Comparison of ENCODE assay signal across 15 cellular contexts in genomic region chr9:90343360-90343759, GRCh38.
DNase-seq lines count a peak whose midpoint lies in the region; TF ChIP-seq lines count a peak whose summit lies in the region.
"Had no signal": no experiment of that assay in that cellular context is flagged by ENCODE, and none has a peak within 500 bp of the region (broad histone marks: within the 10 kb centered on the region; RNA-seq: fewer than 3 reads in every experiment).

No MANE protein-coding gene starts in this region.

- no peak overlapping the region for H3K27ac Mint-ChIP-seq in activated naive CD8-positive, alpha-beta T cell treated with anti-CD3 and anti-CD28 coated beads for 36 hours
- H3K27ac Mint-ChIP-seq: activated B cell treated with CpG ODN at 0.5 μM for 24 hours; activated naive CD4-positive, alpha-beta T cell treated with anti-CD3 and anti-CD28 coated beads, Interleukin-2, amount 50 U/mL, for 24 hours; immature natural killer cell had no signal

- H3K4me3 Mint-ChIP-seq in activated naive CD8-positive, alpha-beta T cell treated with anti-CD3 and anti-CD28 coated beads for 36 hours, result no peak overlapping the region
- H3K4me3 Mint-ChIP-seq: activated B cell treated with CpG ODN at 0.5 μM for 24 hours; activated naive CD4-positive, alpha-beta T cell treated with anti-CD3 and anti-CD28 coated beads, Interleukin-2, amount 50 U/mL, for 24 hours; immature natural killer cell had no signal

- H3K9me3 Mint-ChIP-seq in activated naive CD8-positive, alpha-beta T cell treated with anti-CD3 and anti-CD28 coated beads for 36 hours, result no peaks in the 10 kb centered on the region

- TF ChIP-seq CTCF in HEK293 (tag by site-specific recombination; IDR thresholded peaks at IDR 0.05), result no peak
- TF ChIP-seq CTCF in fibroblast of the aortic adventitia (IDR thresholded peaks at IDR 0.05; ENCODE audit: insufficient read depth, low read length), result no peak

- CTCF ChIA-PET in HEK293 (lab: Yijun Ruan, JAX), result interaction anchor here (0.7 kb wide), 1 partner anchor 14 kb away, joined by 3 read pairs; no protein-coding TSS in a partner anchor

- H3K36me3 Mint-ChIP-seq in activated naive CD8-positive, alpha-beta T cell treated with anti-CD3 and anti-CD28 coated beads for 36 hours, result no peaks in the 10 kb centered on the region
- H3K36me3 Mint-ChIP-seq: activated naive CD4-positive, alpha-beta T cell treated with anti-CD3 and anti-CD28 coated beads, Interleukin-2, amount 50 U/mL, for 24 hours; immature natural killer cell had no signal

- H3K4me3 ChIP-seq in HEK293 (ENCODE audit: low read depth, low read length) (no peak overlapping the region), NT2/D1 (ENCODE audit: insufficient read length, low read depth) (no peak overlapping the region), fibroblast of the aortic adventitia (ENCODE audit: low read depth, low read length) (no peak overlapping the region)
- H3K4me3 ChIP-seq: ovary had no signal

- H3K9me3 ChIP-seq in HEK293 (ENCODE audit: control insufficient read depth, insufficient read depth, low read depth, low read length), result no peaks in the 10 kb centered on the region
- H3K9me3 ChIP-seq in NT2/D1 (ENCODE audit: insufficient read depth, low read length), result no peaks in the 10 kb centered on the region
- H3K9me3 ChIP-seq: ovary had no signal

- H3K27me3 Mint-ChIP-seq in activated naive CD8-positive, alpha-beta T cell treated with anti-CD3 and anti-CD28 coated beads for 36 hours, result peaks cover 51% of the 10 kb centered on the region

- no peak overlapping the region for H3K27ac ChIP-seq in HEK293 (ENCODE audit: extremely low read depth, low read depth, low read length)
- H3K27ac ChIP-seq: ovary had no signal

- POLR2A ChIA-PET in HEK293 (lab: Yijun Ruan, JAX), result no interaction called here

- H3K4me1 Mint-ChIP-seq in activated naive CD8-positive, alpha-beta T cell treated with anti-CD3 and anti-CD28 coated beads for 36 hours, result no peaks in the 10 kb centered on the region
- H3K4me1 Mint-ChIP-seq: activated B cell treated with CpG ODN at 0.5 μM for 24 hours; activated naive CD4-positive, alpha-beta T cell treated with anti-CD3 and anti-CD28 coated beads, Interleukin-2, amount 50 U/mL, for 24 hours; immature natural killer cell had no signal

- no peaks in the 10 kb centered on the region for H3K4me1 ChIP-seq in HEK293 (ENCODE audit: control insufficient read depth, insufficient read depth, low read length)
- no peaks in the 10 kb centered on the region for H3K4me1 ChIP-seq in NT2/D1 (ENCODE audit: insufficient read depth, insufficient read length)

- H3K27me3 ChIP-seq in NT2/D1 (ENCODE audit: insufficient read depth, insufficient read length), result no peaks in the 10 kb centered on the region
- H3K27me3 ChIP-seq: ovary had no signal

- H3K9ac ChIP-seq in NT2/D1 (ENCODE audit: insufficient read length, low read depth), result no peak overlapping the region

- H3K36me3 ChIP-seq in HEK293 (ENCODE audit: control insufficient read depth in 2 of 2, insufficient read depth in 1 of 2, low read length in 2 of 2) (no peaks in the 10 kb centered on the region), NT2/D1 (ENCODE audit: insufficient read depth, insufficient read length, low read length) (no peaks in the 10 kb centered on the region)
- H3K36me3 ChIP-seq: ovary had no signal

- DNase-seq in A172 (ENCODE audit: low spot score) (peak; percentile 39), NT2/D1 (ENCODE audit: low read depth, low spot score) (peak; percentile 15), fibroblast of the aortic adventitia (ENCODE audit: low read depth) (peak; percentile 19), NCI-H2196 (lab: John Stamatoyannopoulos, UW; ENCODE audit: unreplicated experiment) (no peak), glomerular visceral epithelial cell (ENCODE audit: extremely low spot score) (no peak)
- no peak for DNase-seq in activated naive CD8-positive, alpha-beta T cell treated with anti-CD3 and anti-CD28 coated beads for 36 hours
- no peak for DNase-seq in activated CD4-positive, alpha-beta T cell treated with anti-CD3 and anti-CD28 coated beads, Interleukin-2, amount 50 U/mL, for 4 hours
- DNase-seq: activated B cell treated with CpG ODN at 0.5 μM for 24 hours; activated CD8-positive, alpha-beta memory T cell treated with anti-CD3 and anti-CD28 coated beads, Interleukin-2, amount 50 U/mL, for 4 hours; immature natural killer cell; midbrain; NCI-H1694 treated with DMSO at 0.1 percent for 48 hours; ovary had no signal

TF ChIP-seq in HEK293, 187 proteins besides CTCF, POLR2A, EP300 and RAD21:
- TF ChIP-seq REST (tag by site-specific recombination; IDR thresholded peaks at IDR 0.05), result peak; percentile 94
- TF ChIP-seq ZNF274 (IDR thresholded peaks at IDR 0.05; ENCODE audit: low read length), result no peak
- no peak for TF ChIP-seq ZNF274 (tag by site-specific recombination; IDR thresholded peaks at IDR 0.05; ENCODE audit: borderline replicate concordance)

Comparison
In these comparisons a context has a peak if more than half of its experiments do, and no peak if none do; other contexts are left out.
1. DNase-seq: peak in A172 (single experiment), NT2/D1 (single experiment) and fibroblast of the aortic adventitia (single experiment); none in NCI-H2196 (single experiment), activated naive CD8-positive, alpha-beta T cell treated with anti-CD3 and anti-CD28 coated beads for 36 hours (single experiment), activated CD4-positive, alpha-beta T cell treated with anti-CD3 and anti-CD28 coated beads, Interleukin-2, amount 50 U/mL, for 4 hours (0 of 2) and glomerular visceral epithelial cell (single experiment).